In the genomic region with DNA sequence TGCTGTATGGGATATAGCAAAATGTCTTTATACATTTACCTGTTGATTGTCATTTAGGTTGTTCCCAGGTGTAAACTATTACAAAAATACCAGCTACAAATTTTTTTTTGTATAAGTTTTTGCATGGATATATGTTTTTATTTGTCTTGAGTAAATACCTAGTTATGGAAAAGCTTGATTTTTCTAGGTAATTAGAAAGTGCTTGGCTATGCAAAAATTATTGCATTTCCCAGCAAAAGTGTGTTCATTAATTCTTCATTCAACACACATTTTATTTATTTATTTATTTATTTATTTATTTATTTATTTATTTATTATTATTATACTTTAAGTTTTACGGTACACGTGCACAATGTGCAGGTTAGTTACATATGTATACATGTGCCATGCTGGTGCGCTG, we compare ENCODE assay signal across 34 cellular contexts.
"Had no signal": no experiment of that assay in that cellular context is flagged by ENCODE, and none has a peak within 500 bp of the region (broad histone marks: within the 10 kb centered on the region; RNA-seq: fewer than 3 reads in every experiment).

No MANE protein-coding gene starts in this region.

- DNase-seq: activated CD4-positive, alpha-beta memory T cell treated with anti-CD3 and anti-CD28 coated beads for 36 hours; activated CD4-positive, alpha-beta T cell treated with anti-CD3 and anti-CD28 coated beads for 1 hour; activated CD4-positive, alpha-beta T cell treated with anti-CD3 and anti-CD28 coated beads, Interleukin-2, amount 10 ng/mL, durations not matched to agents 24 days and 14 days; activated CD4-positive, alpha-beta T cell treated with anti-CD3 and anti-CD28 coated beads, Interleukin-2, amount 50 U/mL, for 1 hour; activated CD4-positive, alpha-beta T cell treated with anti-CD3 and anti-CD28 coated beads, Interleukin-2, amount 50 U/mL, for 4 hours; activated CD4-positive, CD25-positive, alpha-beta regulatory T cell; activated CD8-positive, alpha-beta memory T cell treated with anti-CD3 and anti-CD28 coated beads, Interleukin-2, amount 50 U/mL, for 4 hours; activated CD8-positive, alpha-beta T cell treated with anti-CD3 and anti-CD28 coated beads for 36 hours; activated effector memory CD4-positive, alpha-beta T cell treated with anti-CD3 and anti-CD28 coated beads, Interleukin-2, amount 50 U/mL, for 16 hours; activated gamma-delta T cell treated with Interleukin-2 at 50 U/mL for 16 hours; activated naive CD4-positive, alpha-beta T cell; activated naive CD4-positive, alpha-beta T cell treated with anti-CD3 and anti-CD28 coated beads for 36 hours; activated naive CD4-positive, alpha-beta T cell treated with anti-CD3 and anti-CD28 coated beads, Interleukin-2, amount 50 U/mL, for 16 hours; activated naive CD8-positive, alpha-beta T cell treated with anti-CD3 and anti-CD28 coated beads for 36 hours; activated T-cell treated with anti-CD3 and anti-CD28 coated beads for 4 hours; activated T-cell treated with anti-CD3 and anti-CD28 coated beads, Interleukin-2, amount 50 U/mL, for 1 hour; activated T-cell treated with anti-CD3 and anti-CD28 coated beads, Interleukin-2, amount 50 U/mL, for 4 hours; activated T-cell treated with anti-CD3 and anti-CD28 coated beads, Interleukin-2, amount 50 U/mL, for 72 hours; adrenal gland; aorta; body of pancreas; brain microvascular endothelial cell; central memory CD4-positive, alpha-beta T cell; T-cell; T-helper 17 cell; T1000; WERI-Rb-1 had no signal

- H3K4me3 ChIP-seq: adrenal gland, body of pancreas, breast epithelium had no signal

- H3K4me1 ChIP-seq: body of pancreas, breast epithelium had no signal

- FAIRE-seq: astrocyte had no signal

- H3K27me3 ChIP-seq: adrenal gland, body of pancreas, brain microvascular endothelial cell, breast epithelium had no signal

- H3K27ac ChIP-seq: adrenal gland, body of pancreas, brain microvascular endothelial cell, breast epithelium, WERI-Rb-1 had no signal

- ATAC-seq: activated CD4-positive, alpha-beta T cell treated with anti-CD3 and anti-CD28 coated beads for 36 hours; activated CD4-positive, CD25-positive, alpha-beta regulatory T cell treated with anti-CD3 and anti-CD28 coated beads, Interleukin-2, amount 50 U/mL, for 24 hours; activated CD8-positive, alpha-beta T cell treated with anti-CD3 and anti-CD28 coated beads for 36 hours; activated naive CD4-positive, alpha-beta T cell treated with anti-CD3 and anti-CD28 coated beads, Interleukin-2, amount 50 U/mL, for 72 hours; activated T-cell treated with anti-CD3 and anti-CD28 coated beads, Interleukin-2, amount 50 U/mL, for 4 hours; activated T-cell treated with anti-CD3 and anti-CD28 coated beads, Interleukin-2, amount 50 U/mL, for 72 hours; activated T-helper 17 cell treated with anti-CD3 and anti-CD28 coated beads, Interleukin-2, amount 50 U/mL, for 72 hours; body of pancreas; T-cell; T-helper 17 cell; WTC11 had no signal

- H3K9me3 ChIP-seq: adrenal gland, breast epithelium had no signal

- H3K36me3 ChIP-seq: adrenal gland, brain microvascular endothelial cell, breast epithelium, WERI-Rb-1 had no signal
